In the genomic region with DNA sequence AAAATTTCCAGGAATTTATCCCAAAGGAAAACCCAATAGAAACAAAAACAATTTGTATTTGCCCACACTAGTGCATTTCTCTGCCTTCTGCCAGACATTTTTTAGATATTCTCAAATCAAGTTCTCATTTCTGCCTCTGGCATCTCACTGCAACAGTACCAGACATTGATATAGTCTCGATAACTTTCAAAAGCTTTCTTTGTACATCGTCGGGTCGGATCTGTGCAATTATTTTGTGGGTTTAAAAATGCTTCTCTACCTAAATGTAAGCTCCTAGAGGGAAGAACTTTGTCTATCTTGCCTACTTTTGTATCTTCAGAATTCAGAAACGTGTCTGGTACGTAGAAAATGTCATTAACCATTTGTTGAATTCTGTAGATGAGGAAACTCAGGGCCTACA, we compare ENCODE assay signal across 14 cellular contexts.
A peak's percentile ranks its signal among the peaks of the same experiment; 100 is the strongest.
DNase-seq lines count a peak whose midpoint lies in the region; TF ChIP-seq lines count a peak whose summit lies in the region.
"Had no signal": no experiment of that assay in that cellular context is flagged by ENCODE, and none has a peak within 500 bp of the region (broad histone marks: within the 10 kb centered on the region; RNA-seq: fewer than 3 reads in every experiment).

No MANE protein-coding gene starts in this region.

- peak; percentile 63 for DNase-seq in COLO829 (ENCODE audit: low spot score)
- no peak for DNase-seq in adipocyte (ENCODE audit: low read depth)
- no peak for DNase-seq in dorsolateral prefrontal cortex
- no peak for DNase-seq in substantia nigra (lab: John Stamatoyannopoulos, UW)
- no peak for DNase-seq in KG1 (lab: John Stamatoyannopoulos, UW)
- no peak for DNase-seq in GM13976 (ENCODE audit: low spot score)
- DNase-seq in T1000 (lab: John Stamatoyannopoulos, UW) = no peak
- DNase-seq: BE2C; CD4-positive, alpha-beta memory T cell; DMS53; GF-D8 had no signal

- TF ChIP-seq CTCF in dorsolateral prefrontal cortex (IDR thresholded peaks at IDR 0.05 in 54 of 56, conservative IDR thresholded peaks at IDR 0.05 in 2 of 56; ENCODE audit: low read depth in 1 of 56, partially characterized antibody in 56 of 56) (no peak), GM13976 (IDR thresholded peaks at IDR 0.05; ENCODE audit: borderline replicate concordance, control extremely low read depth, extremely low read depth, insufficient read depth, missing control alignments) (no peak)

- H3K27ac ChIP-seq in dorsolateral prefrontal cortex (peak overlapping the region in 57 of 59 donors; percentile 23 to 99 (median 93)), substantia nigra (ENCODE audit: low read depth, low read length, poor library complexity, severe bottlenecking) (peak overlapping the region; percentile 92)
- H3K27ac ChIP-seq: C4-2B had no signal

- H3K9ac ChIP-seq in adipocyte (ENCODE audit: low read length) = peak overlapping the region; percentile 9

- in situ Hi-C loops in GM13976 (cut with MboI; ENCODE audit: low sequenced_read_pairs, unreplicated experiment) = no loop called here

- H3K36me3 ChIP-seq in adipocyte (ENCODE audit: control insufficient read depth, insufficient read depth, low read length, severe bottlenecking) = no peaks in the 10 kb centered on the region
- H3K36me3 ChIP-seq: BE2C, HAP-1 had no signal

- H3K9me3 ChIP-seq in adipocyte (ENCODE audit: control insufficient read depth, low read length) = no peaks in the 10 kb centered on the region
- H3K9me3 ChIP-seq: BE2C, Caco-2, HAP-1 had no signal

- H3K4me3 ChIP-seq in adipocyte (ENCODE audit: low read length) (peak overlapping the region; percentile 41), dorsolateral prefrontal cortex (no peak overlapping the region)
- H3K4me3 ChIP-seq: HAP-1 had no signal

- intact Hi-C loops in dorsolateral prefrontal cortex (cut with DNase I) = loop anchor here (2.0 to 10.0 kb wide), 3 partner anchors 65 to 125 kb away; no protein-coding TSS in a partner anchor

- peaks cover 19% of the 10 kb centered on the region for H3K4me1 ChIP-seq in adipocyte (ENCODE audit: control insufficient read depth, insufficient read depth, low read length)
- H3K4me1 ChIP-seq: BE2C, HAP-1 had no signal

- H3K27me3 ChIP-seq in adipocyte (replicated peaks; ENCODE audit: control insufficient read depth, insufficient read depth, low read length) = no peaks in the 10 kb centered on the region
- H3K27me3 ChIP-seq in dorsolateral prefrontal cortex = no peaks in the 10 kb centered on the region
- H3K27me3 ChIP-seq: BE2C had no signal
